12 cellular contexts compared by ENCODE assay signal in genomic region chr15:53937632-53938031, GRCh38. TPM values are rescaled to one million over a fixed set of nuclear protein-coding genes. Genes with fewer than 3 reads are reported as not detected.
"Had no signal": no experiment of that assay in that cellular context is flagged by ENCODE, and none has a peak within 500 bp of the region (broad histone marks: within the 10 kb centered on the region; RNA-seq: fewer than 3 reads in every experiment).

No MANE protein-coding gene starts in this region.

RNA-seq across cellular contexts. Expression of gene UNC13C, which starts 40.6 kb away (rescaled TPM):
- total RNA-seq: activated naive CD4-positive, alpha-beta T cell treated with anti-CD3 and anti-CD28 coated beads for 36 hours; activated naive CD4-positive, alpha-beta T cell treated with anti-CD3 and anti-CD28 coated beads, Interleukin-2, amount 50 U/mL, for 72 hours; activated naive CD8-positive, alpha-beta T cell treated with anti-CD3 and anti-CD28 coated beads for 36 hours; activated naive CD8-positive, alpha-beta T cell treated with anti-CD3 and anti-CD28 coated beads, Interleukin-2, amount 10 ng/mL, durations not matched to agents 7 days and 5 days; activated T-cell treated with anti-CD3 and anti-CD28 coated beads, Interleukin-2, amount 50 U/mL, for 4 hours; activated T-cell treated with anti-CD3 and anti-CD28 coated beads, Interleukin-2, amount 50 U/mL, for 72 hours; activated T-helper 1 cell treated with anti-CD3 and anti-CD28 coated beads, Interleukin-12 subunit alpha, Interleukin-12 subunit beta, Interleukin-2, Interleukin-4 antibody, amounts not matched to agents 30 ng/mL and 10 ng/mL and 1 ng/mL, durations not matched to agents 14 hours and 24 hours and 36 hours; activated T-helper 17 cell treated with anti-CD3 and anti-CD28 coated beads, Interleukin-2, amount 50 U/mL, for 72 hours; activated T-helper 2 cell treated with anti-CD3 and anti-CD28 coated beads, Interferon-gamma antibody, Interleukin-2, Interleukin-4, amounts not matched to agents 10 μg/mL and 5 μg/mL and 100 μg/mL, durations not matched to agents 14 hours and 24 hours and 36 hours; body of pancreas had no signal
- polyA plus RNA-seq: adipose tissue, cardiac muscle cell had no signal
